In the genomic region with DNA sequence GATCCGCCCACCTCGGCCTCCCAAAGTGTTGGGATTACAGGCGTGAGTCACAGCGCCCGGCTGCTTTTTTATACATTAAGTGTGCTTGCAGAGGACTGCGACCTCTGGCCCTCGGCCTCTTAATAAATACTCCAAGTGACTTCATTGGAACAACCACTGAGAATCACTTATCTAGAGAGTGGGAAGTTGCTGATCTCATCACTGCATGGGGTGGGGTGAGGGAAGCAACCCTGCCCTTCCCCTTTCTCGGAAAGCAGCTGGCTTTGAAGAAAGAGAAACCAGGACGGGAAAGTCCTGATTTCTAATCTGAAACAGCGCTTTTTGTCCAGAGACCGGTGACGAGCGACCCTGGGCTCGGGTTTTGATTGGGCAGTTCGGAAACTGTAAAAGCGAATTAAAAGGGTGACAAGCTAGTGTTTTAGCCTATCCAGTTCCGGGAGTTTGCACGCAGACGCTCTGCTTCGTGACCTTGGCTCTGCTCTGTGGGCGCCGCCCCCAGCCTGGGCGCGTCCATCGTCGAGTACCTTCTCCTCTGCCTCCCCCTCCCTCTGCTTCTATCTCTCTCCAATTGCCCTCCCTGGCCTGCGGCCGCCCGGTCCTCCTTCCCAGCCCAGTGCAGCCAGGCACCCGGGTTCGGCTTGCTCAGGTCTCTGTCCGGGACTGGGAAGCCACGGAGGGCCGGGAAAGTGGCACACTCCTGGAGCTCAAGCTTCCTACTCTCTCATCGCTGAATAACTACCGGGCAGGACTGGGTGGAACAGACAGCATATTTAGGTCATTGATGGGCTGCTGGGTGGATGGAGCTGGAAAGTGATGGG, we compare ENCODE assay signal across 8 cellular contexts. TPM values are rescaled to one million over a fixed set of nuclear protein-coding genes. Genes with fewer than 3 reads are reported as not detected.
A peak's percentile ranks its signal among the peaks of the same experiment; 100 is the strongest.
DNase-seq lines count a peak whose midpoint lies in the region; ATAC-seq and TF ChIP-seq lines count a peak whose summit lies in the region.

No MANE protein-coding gene starts in this region.

- CTCF ChIA-PET in activated CD4-positive, alpha-beta T cell treated with anti-CD3 and anti-CD28 coated beads, Interleukin-2, amount 10 ng/mL, durations not matched to agents 7 days and 5 days (lab: Charles Lee) = interaction anchor here (0.6 to 8.8 kb wide), 8 partner anchors 9 to 346 kb away, joined by 3 to 88 read pairs (median 4); partner anchors contain the start of genes B2M, PATL2 and SPG11

- peak overlapping the region; percentile 100 for H3K4me3 Mint-ChIP-seq in activated CD4-positive, alpha-beta T cell treated with anti-CD3 and anti-CD28 coated beads, Interleukin-2, amount 10 ng/mL, durations not matched to agents 7 days and 5 days

- H3K9ac ChIP-seq in BLaER1 treated with 17β-estradiol and CSF1 and Interleukin-3, amounts not matched to agents 10 nM and 100 nM = peak overlapping the region; percentile 84 to 96 (median 90)

- TF ChIP-seq CTCF in coronary artery (IDR thresholded peaks at IDR 0.05) = no peak

- peaks cover 71% of the 10 kb centered on the region for H3K4me1 Mint-ChIP-seq in activated CD4-positive, alpha-beta T cell treated with anti-CD3 and anti-CD28 coated beads, Interleukin-2, amount 10 ng/mL, durations not matched to agents 7 days and 5 days

- no peaks in the 10 kb centered on the region for H3K9me3 ChIP-seq in BLaER1 treated with 17β-estradiol and CSF1 and Interleukin-3, amounts not matched to agents 10 nM and 100 nM (replicated peaks in 1 of 11)

- no peaks in the 10 kb centered on the region for H3K27me3 Mint-ChIP-seq in activated CD4-positive, alpha-beta T cell treated with anti-CD3 and anti-CD28 coated beads, Interleukin-2, amount 10 ng/mL, durations not matched to agents 7 days and 5 days

- peaks cover 55 to 77% (median 70%) of the 10 kb centered on the region in 10 experiments for H3K4me1 ChIP-seq in BLaER1 treated with 17β-estradiol and CSF1 and Interleukin-3, amounts not matched to agents 10 nM and 100 nM

- peaks cover 47% of the 10 kb centered on the region for H3K36me3 Mint-ChIP-seq in activated CD4-positive, alpha-beta T cell treated with anti-CD3 and anti-CD28 coated beads, Interleukin-2, amount 10 ng/mL, durations not matched to agents 7 days and 5 days (ENCODE audit: low read depth)

- DNase-seq in NCI-H526 treated with DMSO at 0.1 percent for 48 hours (lab: John Stamatoyannopoulos, UW) = peak; percentile 94
- peak; percentile 98 for DNase-seq in activated CD4-positive, alpha-beta T cell treated with anti-CD3 and anti-CD28 coated beads, Interleukin-2, amount 10 ng/mL, durations not matched to agents 7 days and 5 days
- peak; percentile 99 for DNase-seq in coronary artery (ENCODE audit: low spot score)
- DNase-seq in stimulated activated CD4-positive, alpha-beta T cell treated with anti-CD3 and anti-CD28 coated beads, Interleukin-1b, Interleukin-23, amount 100 ng/mL, for 24 hours (ENCODE audit: low read depth in 4 of 4, low spot score in 1 of 4) = peak; percentile 77 to 92 (median 90)

- H3K4me2 ChIP-seq in BLaER1 treated with 17β-estradiol and CSF1 and Interleukin-3, amounts not matched to agents 10 nM and 100 nM = peak overlapping the region; percentile 85 to 96 (median 91)

- H3K9me3 Mint-ChIP-seq in activated CD4-positive, alpha-beta T cell treated with anti-CD3 and anti-CD28 coated beads, Interleukin-2, amount 10 ng/mL, durations not matched to agents 7 days and 5 days = no peaks in the 10 kb centered on the region

- ATAC-seq in GM19351 (IDR thresholded peaks at IDR 0.05; ENCODE audit: unreplicated experiment) = peak; percentile 62
- peak; percentile 71 for ATAC-seq in HG03520 (IDR thresholded peaks at IDR 0.05; ENCODE audit: unreplicated experiment)

- POLR2A ChIA-PET in activated CD4-positive, alpha-beta T cell treated with anti-CD3 and anti-CD28 coated beads, Interleukin-2, amount 10 ng/mL, durations not matched to agents 7 days and 5 days (lab: Charles Lee) = interaction anchor here (0.7 to 7.1 kb wide), 8 partner anchors 8 to 441 kb away, joined by 3 to 182 read pairs (median 4); partner anchors contain the start of genes B2M, PATL2 and SPG11

- H3K27me3 ChIP-seq in BLaER1 treated with 17β-estradiol and CSF1 and Interleukin-3, amounts not matched to agents 10 nM and 100 nM = no peaks in the 10 kb centered on the region
- no peaks in the 10 kb centered on the region for H3K27me3 ChIP-seq in layer of hippocampus (ENCODE audit: control insufficient read depth, insufficient read depth, low read length)

- H3K36me3 ChIP-seq in BLaER1 treated with 17β-estradiol and CSF1 and Interleukin-3, amounts not matched to agents 10 nM and 100 nM = peaks cover 0 to 16% (median 11%) of the 10 kb centered on the region in 11 experiments; a peak in 11 of 22 replicates

- no peaks in the 10 kb centered on the region for H4K20me1 ChIP-seq in BLaER1 treated with 17β-estradiol and CSF1 and Interleukin-3, amounts not matched to agents 10 nM and 100 nM

- H3K4me3 ChIP-seq in BLaER1 treated with 17β-estradiol and CSF1 and Interleukin-3, amounts not matched to agents 10 nM and 100 nM = peak overlapping the region; percentile 70 to 85 (median 75)
- H3K4me3 ChIP-seq in coronary artery = peak overlapping the region; percentile 86

- H3K27ac ChIP-seq in BLaER1 treated with 17β-estradiol and CSF1 and Interleukin-3, amounts not matched to agents 10 nM and 100 nM = peak overlapping the region; percentile 85 to 97 (median 91)
- H3K27ac ChIP-seq in coronary artery (peak overlapping the region; percentile 92 to 97), layer of hippocampus (ENCODE audit: low read depth, low read length) (peak overlapping the region; percentile 96)

- peak overlapping the region; percentile 100 for H3K27ac Mint-ChIP-seq in activated CD4-positive, alpha-beta T cell treated with anti-CD3 and anti-CD28 coated beads, Interleukin-2, amount 10 ng/mL, durations not matched to agents 7 days and 5 days

RNA-seq across cellular contexts. Expression of gene TRIM69, which starts 7.5 kb away (rescaled TPM):
- 10 to 100 TPM; 67.9 to 70.2 TPM for total RNA-seq in activated CD4-positive, alpha-beta T cell treated with anti-CD3 and anti-CD28 coated beads, Interleukin-2, amount 10 ng/mL, durations not matched to agents 7 days and 5 days

RNA-seq across cellular contexts. Expression of gene B2M, which starts 17.5 kb away (rescaled TPM):
- total RNA-seq in activated CD4-positive, alpha-beta T cell treated with anti-CD3 and anti-CD28 coated beads, Interleukin-2, amount 10 ng/mL, durations not matched to agents 7 days and 5 days = over 10,000 TPM in 1 of 2 experiments, 1,000 to 10,000 TPM in 1; 9,253 to 11,726 TPM

RNA-seq across cellular contexts. Expression of gene PATL2, which starts 17.7 kb away (rescaled TPM):
- 10 to 100 TPM; 15.9 to 20.5 TPM for total RNA-seq in activated CD4-positive, alpha-beta T cell treated with anti-CD3 and anti-CD28 coated beads, Interleukin-2, amount 10 ng/mL, durations not matched to agents 7 days and 5 days

Comparison
In these comparisons a context has a peak if more than half of its experiments do, and no peak if none do; other contexts are left out.
1. Peak in every context shown above with its lines: DNase-seq, ATAC-seq, H3K4me3 ChIP-seq and H3K27ac ChIP-seq.